25 cellular contexts compared by ENCODE assay signal in the genomic region with DNA sequence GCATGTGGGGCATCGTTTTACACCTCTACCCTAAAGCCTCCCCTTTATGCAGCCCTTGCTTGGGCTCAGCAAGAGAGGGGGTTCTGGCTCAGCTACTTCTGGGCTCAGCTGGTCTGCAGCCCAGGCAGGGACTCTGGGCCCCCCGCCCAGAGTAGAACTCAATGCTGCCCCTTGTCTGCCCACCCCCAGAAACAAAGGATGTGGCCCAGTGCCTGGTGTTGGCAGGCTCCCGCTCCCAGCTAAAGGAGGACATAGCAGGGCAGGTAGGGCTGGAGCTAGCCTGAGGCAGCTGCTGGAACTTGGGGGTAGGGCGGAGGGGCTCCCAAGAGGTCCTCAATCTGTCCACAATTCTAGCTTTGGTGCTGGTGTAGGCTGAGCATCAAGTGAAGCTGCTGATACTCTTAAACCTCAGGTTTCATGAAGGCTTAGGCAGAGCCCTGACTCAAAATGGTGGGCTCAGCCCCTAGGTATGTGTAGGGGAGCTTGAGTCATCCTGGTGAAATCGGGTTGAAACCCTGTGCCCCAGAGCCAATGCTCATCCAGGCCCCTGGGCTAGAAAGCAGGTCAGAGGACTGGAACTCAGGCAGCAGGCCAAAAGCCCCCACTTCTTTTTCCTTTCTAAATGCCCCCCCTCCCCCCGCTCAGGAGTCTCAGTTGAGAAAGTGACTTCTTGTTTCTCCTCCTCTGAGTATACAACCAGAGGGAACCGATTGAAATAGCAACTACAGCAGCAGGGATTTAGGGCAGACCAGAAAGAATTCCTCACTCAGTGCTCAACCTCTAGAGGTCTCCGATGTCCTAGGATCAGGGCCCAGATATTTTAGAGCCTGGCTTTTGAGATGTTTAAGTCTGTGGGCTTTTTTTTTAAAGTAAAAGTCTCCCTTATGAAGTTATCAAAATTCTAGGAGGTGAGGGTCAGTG. TPM values are rescaled to one million over a fixed set of nuclear protein-coding genes. Genes with fewer than 3 reads are reported as not detected.
A peak's percentile ranks its signal among the peaks of the same experiment; 100 is the strongest.
DNase-seq lines count a peak whose midpoint lies in the region; TF ChIP-seq lines count a peak whose summit lies in the region.
"Had no signal": no experiment of that assay in that cellular context is flagged by ENCODE, and none has a peak within 500 bp of the region (broad histone marks: within the 10 kb centered on the region; RNA-seq: fewer than 3 reads in every experiment).

No MANE protein-coding gene starts in this region.

- no peaks in the 10 kb centered on the region for H3K27me3 ChIP-seq in Karpas-422 (ENCODE audit: low read length)
- peaks cover 0 to 34% (median 0%) of the 10 kb centered on the region in 4 donors for H3K27me3 ChIP-seq in esophagus muscularis mucosa
- H3K27me3 ChIP-seq: foreskin keratinocyte, right lobe of liver had no signal

- in situ Hi-C loops in G401 (cut with HindIII; ENCODE audit: low sequenced_read_pairs) = no loop called here
- in situ Hi-C loops in SK-MEL-5 (cut with HindIII; ENCODE audit: low pct_unique_long_range_greater_than_20kb, low sequenced_read_pairs) = no loop called here

- DNase-seq in G401 (ENCODE audit: low spot score) (peak; percentile 28), SK-MEL-5 (ENCODE audit: low read depth, low spot score) (peak; percentile 31), head of caudate nucleus (peak in 39 of 42 donors; percentile 18 to 83 (median 59)), posterior vena cava (ENCODE audit: low spot score) (peak; percentile 50), AG20443 (ENCODE audit: low spot score) (no peak), Karpas-422 (no peak), esophagus muscularis mucosa (ENCODE audit: extremely low spot score) (no peak)
- DNase-seq: activated CD4-positive, alpha-beta T cell treated with anti-CD3 and anti-CD28 coated beads, Interleukin-2, amount 50 U/mL, for 4 hours; activated CD8-positive, alpha-beta memory T cell treated with anti-CD3 and anti-CD28 coated beads, Interleukin-2, amount 10 ng/mL, durations not matched to agents 7 days and 5 days; activated naive CD8-positive, alpha-beta T cell treated with anti-CD3 and anti-CD28 coated beads, Interleukin-2, amount 50 U/mL, for 24 hours; activated T-cell treated with anti-CD3 and anti-CD28 coated beads, Interleukin-2, amount 50 U/mL, for 4 hours; DMS79; esophagus squamous epithelium; foreskin keratinocyte; mammary epithelial cell; NCI-H146; NCI-H82; RPMI8226; stimulated activated CD4-positive, alpha-beta T cell treated with anti-CD3 and anti-CD28 coated beads, Interleukin-2, amount 100 ng/mL, for 48 hours had no signal

- no peaks in the 10 kb centered on the region for H3K4me1 ChIP-seq in Karpas-422 (ENCODE audit: low read length)
- H3K4me1 ChIP-seq in esophagus muscularis mucosa = no peaks in the 10 kb centered on the region
- H3K4me1 ChIP-seq: Caco-2, esophagus squamous epithelium, foreskin keratinocyte, parathyroid adenoma, right lobe of liver had no signal

- H3K36me3 ChIP-seq in Karpas-422 (ENCODE audit: insufficient read depth, low read length) = no peaks in the 10 kb centered on the region
- no peaks in the 10 kb centered on the region for H3K36me3 ChIP-seq in esophagus muscularis mucosa
- H3K36me3 ChIP-seq: esophagus squamous epithelium, right lobe of liver had no signal

- TF ChIP-seq POLR2A in esophagus muscularis mucosa (IDR thresholded peaks at IDR 0.05; ENCODE audit: low read depth) = no peak

- H3K4me2 ChIP-seq in Karpas-422 (ENCODE audit: low read depth, low read length, poor library complexity, severe bottlenecking) = no peak overlapping the region

- no peaks in the 10 kb centered on the region for H3K79me2 ChIP-seq in Karpas-422 (ENCODE audit: low read length)
- H3K79me2 ChIP-seq: parathyroid adenoma had no signal

- H3K9me2 ChIP-seq in Karpas-422 (replicated peaks; ENCODE audit: insufficient read depth, low read length) = no peaks in the 10 kb centered on the region

- no peak overlapping the region for H3K4me3 ChIP-seq in Karpas-422 (ENCODE audit: low read length)
- H3K4me3 ChIP-seq in esophagus muscularis mucosa = no peak overlapping the region
- H3K4me3 ChIP-seq: esophagus squamous epithelium, right lobe of liver, SK-N-MC had no signal

- WGBS in esophagus muscularis mucosa = 70% methylated on average over 6 of the region's 8 CpGs

- intact Hi-C loops in head of caudate nucleus (cut with DNase I) (no loop called here), posterior vena cava (cut with DNase I) (no loop called here), esophagus muscularis mucosa (cut with DNase I) (no loop called here)

- no peak overlapping the region for H3K9ac ChIP-seq in Karpas-422 (ENCODE audit: low read length)
- H3K9ac ChIP-seq: parathyroid adenoma had no signal

- no peak for TF ChIP-seq CTCF in esophagus muscularis mucosa (IDR thresholded peaks at IDR 0.05)

- H2AFZ ChIP-seq in Karpas-422 (ENCODE audit: low read length) = no peak overlapping the region
- H2AFZ ChIP-seq: parathyroid adenoma had no signal

- H4K20me1 ChIP-seq in Karpas-422 (ENCODE audit: insufficient read depth, low read depth, low read length) = no peaks in the 10 kb centered on the region

- H3K27ac ChIP-seq in Karpas-422 (ENCODE audit: low read length) = no peak overlapping the region
- H3K27ac ChIP-seq in esophagus muscularis mucosa (replicated peaks in 1 of 4) = no peak overlapping the region
- H3K27ac ChIP-seq: esophagus squamous epithelium, foreskin keratinocyte, parathyroid adenoma, right lobe of liver, SK-N-MC had no signal

- H3K9me3 ChIP-seq in Karpas-422 (ENCODE audit: low read length) = no peaks in the 10 kb centered on the region
- no peaks in the 10 kb centered on the region for H3K9me3 ChIP-seq in esophagus muscularis mucosa
- H3K9me3 ChIP-seq: Caco-2, esophagus squamous epithelium, right lobe of liver had no signal

- TF ChIP-seq EP300 in esophagus muscularis mucosa (IDR thresholded peaks at IDR 0.05) = no peak

RNA-seq across cellular contexts. Expression of a gene that starts 11.4 kb away (rescaled TPM):
- total RNA-seq in G401 (2014; rRNA removed; shearing (Covaris generic)) = 0.31 and 2.0 TPM in 2 replicates
- 0.08 TPM in 2 replicates for total RNA-seq in SK-MEL-5 (2014; rRNA removed; shearing (Covaris generic))
- polyA plus RNA-seq in SK-MEL-5 (2015; cell fraction: cytosol; rRNA removed) = 0.43 and 0.72 TPM in 2 replicates
- polyA plus RNA-seq in SK-MEL-5 (2015; cell fraction: nucleus; rRNA removed) = 1.5 and 2.1 TPM in 2 replicates
- total RNA-seq in posterior vena cava (under 1 TPM; 0.14 TPM), esophagus muscularis mucosa (under 1 TPM in 3 of 4 donors, not detected in 1; under 0.01 to 0.17 (median 0.13) TPM)
- total RNA-seq in Karpas-422 (2014; rRNA removed; shearing (Covaris generic); ENCODE audit: low replicate concordance) = not detected in 2 replicates
- total RNA-seq: activated CD8-positive, alpha-beta memory T cell treated with anti-CD3 and anti-CD28 coated beads, Interleukin-2, amount 10 ng/mL, durations not matched to agents 7 days and 5 days; activated T-cell treated with anti-CD3 and anti-CD28 coated beads, Interleukin-2, amount 50 U/mL, for 4 hours; dermis microvascular lymphatic vessel endothelial cell; esophagus squamous epithelium; foreskin keratinocyte had no signal
- polyA plus RNA-seq: CD14-positive monocyte, foreskin keratinocyte, mammary epithelial cell had no signal

Comparison
In these comparisons a context has a peak if more than half of its experiments do, and no peak if none do; other contexts are left out.
1. DNase-seq: peak in G401 (single experiment), SK-MEL-5 (single experiment), head of caudate nucleus (39 of 42) and posterior vena cava (single experiment); none in AG20443 (single experiment), Karpas-422 (single experiment) and esophagus muscularis mucosa (single experiment).